11 cellular contexts compared by ENCODE assay signal in the genomic region with DNA sequence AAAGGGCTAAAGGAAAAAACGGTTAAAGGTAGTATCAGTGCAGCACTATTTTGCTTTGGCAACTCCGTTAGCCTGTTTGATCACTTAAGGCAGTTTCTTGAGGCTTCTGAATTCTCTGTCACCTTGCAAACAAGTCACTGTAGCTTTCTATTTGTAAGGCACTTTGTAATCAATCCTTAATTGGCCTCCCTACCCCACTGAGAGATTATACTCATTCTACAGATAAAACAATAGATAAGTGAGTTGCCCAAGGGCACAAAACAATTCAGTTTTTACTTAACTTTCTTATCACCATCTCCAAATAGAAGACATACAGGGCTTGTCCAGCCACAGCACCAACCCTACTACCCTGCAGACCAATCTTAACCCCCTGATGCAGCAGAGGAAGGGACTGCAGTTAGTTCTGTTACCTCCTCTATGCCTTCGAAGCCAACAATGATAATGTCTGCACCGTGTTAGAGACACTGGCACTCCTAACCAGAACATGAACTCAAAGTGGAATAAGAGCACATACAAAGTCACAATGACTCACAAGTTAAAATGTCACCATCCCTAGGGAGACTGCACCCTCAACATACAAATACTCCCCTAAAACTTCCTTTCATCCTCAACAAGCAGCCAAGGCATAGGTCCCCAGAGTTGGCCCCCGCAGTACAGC. TPM values are rescaled to one million over a fixed set of nuclear protein-coding genes. Genes with fewer than 3 reads are reported as not detected.
DNase-seq lines count a peak whose midpoint lies in the region; ATAC-seq and TF ChIP-seq lines count a peak whose summit lies in the region.
"Had no signal": no experiment of that assay in that cellular context is flagged by ENCODE, and none has a peak within 500 bp of the region (broad histone marks: within the 10 kb centered on the region; RNA-seq: fewer than 3 reads in every experiment).

No MANE protein-coding gene starts in this region.

- H3K27me3 ChIP-seq in DND-41 (ENCODE audit: insufficient read depth, low read length, poor library complexity) (no peaks in the 10 kb centered on the region), OCI-LY1 (ENCODE audit: insufficient read depth, low read length) (no peaks in the 10 kb centered on the region), endocrine pancreas (ENCODE audit: control insufficient read depth, insufficient read depth, low read length) (no peaks in the 10 kb centered on the region), neural progenitor cell (peaks cover 29% of the 10 kb centered on the region)
- H3K27me3 ChIP-seq: upper lobe of left lung had no signal

- H3K4me1 ChIP-seq in DND-41 (ENCODE audit: insufficient read depth, low read length) (peaks cover 27% of the 10 kb centered on the region), OCI-LY1 (ENCODE audit: insufficient read depth, low read length, severe bottlenecking) (peaks cover 13% of the 10 kb centered on the region), endocrine pancreas (ENCODE audit: control insufficient read depth, insufficient read depth, low read length) (peaks cover 6% of the 10 kb centered on the region), neural progenitor cell (no peaks in the 10 kb centered on the region)

- ATAC-seq in DND-41 (ENCODE audit: insufficient read depth, low read depth), result no peak
- ATAC-seq in GM18517 (IDR thresholded peaks at IDR 0.05; ENCODE audit: unreplicated experiment), result no peak

- peaks cover 39% of the 10 kb centered on the region for H3K79me2 ChIP-seq in DND-41 (ENCODE audit: insufficient read depth, low read length)
- no peaks in the 10 kb centered on the region for H3K79me2 ChIP-seq in OCI-LY1 (ENCODE audit: insufficient read depth, low read length)
- peaks cover 29% of the 10 kb centered on the region for H3K79me2 ChIP-seq in neural progenitor cell (ENCODE audit: low read depth)

- peaks cover 11% of the 10 kb centered on the region for H3K9me3 Mint-ChIP-seq in neural progenitor cell

- H3K9me3 ChIP-seq in DND-41 (ENCODE audit: insufficient read depth, low read length, severe bottlenecking) (no peaks in the 10 kb centered on the region), OCI-LY1 (ENCODE audit: low read length) (no peaks in the 10 kb centered on the region), endocrine pancreas (ENCODE audit: control insufficient read depth, low read length) (no peaks in the 10 kb centered on the region), neural progenitor cell (ENCODE audit: low read depth) (no peaks in the 10 kb centered on the region)
- H3K9me3 ChIP-seq: upper lobe of left lung had no signal

- H3F3A ChIP-seq in OCI-LY1 (ENCODE audit: insufficient read depth, low read length), result no peaks in the 10 kb centered on the region
- no peaks in the 10 kb centered on the region for H3F3A ChIP-seq in neural progenitor cell (ENCODE audit: low read depth)

- H4K20me1 ChIP-seq in DND-41 (ENCODE audit: insufficient read depth, low read length) (peaks cover 7% of the 10 kb centered on the region; the same call in 1 of the 2 replicates), OCI-LY1 (ENCODE audit: insufficient read depth, low read length) (no peaks in the 10 kb centered on the region), neural progenitor cell (ENCODE audit: low read depth) (peaks cover 18% of the 10 kb centered on the region)

- H3K4me1 Mint-ChIP-seq in neural progenitor cell, result peaks cover 13% of the 10 kb centered on the region

- peaks cover 6% of the 10 kb centered on the region for H3K27me3 Mint-ChIP-seq in neural progenitor cell (ENCODE audit: insufficient read depth, low read depth)

- TF ChIP-seq CTCF in DND-41 (IDR thresholded peaks at IDR 0.05; ENCODE audit: borderline replicate concordance, extremely low read depth, low read length, poor library complexity, severe bottlenecking), result no peak
- no peak for TF ChIP-seq CTCF in OCI-LY1 (IDR thresholded peaks at IDR 0.05; ENCODE audit: low read length)
- no peak for TF ChIP-seq CTCF in neural progenitor cell (IDR thresholded peaks at IDR 0.05)

- no peak overlapping the region for H3K27ac ChIP-seq in DND-41 (ENCODE audit: low read length)
- no peak overlapping the region for H3K27ac ChIP-seq in OCI-LY1 (ENCODE audit: low read depth, low read length, poor library complexity, severe bottlenecking)
- no peak overlapping the region for H3K27ac ChIP-seq in neural progenitor cell

- no peaks in the 10 kb centered on the region for H3K9me2 ChIP-seq in OCI-LY1 (ENCODE audit: low read depth, low read length)

- H3K4me3 Mint-ChIP-seq in neural progenitor cell, result peak overlapping the region; percentile 95

- H3K36me3 Mint-ChIP-seq in neural progenitor cell, result no peaks in the 10 kb centered on the region

- no peaks in the 10 kb centered on the region for H3K36me3 ChIP-seq in DND-41 (ENCODE audit: insufficient read depth, low read length)
- H3K36me3 ChIP-seq in OCI-LY1 (ENCODE audit: insufficient read depth, low read length), result no peaks in the 10 kb centered on the region
- no peaks in the 10 kb centered on the region for H3K36me3 ChIP-seq in endocrine pancreas (ENCODE audit: control insufficient read depth, insufficient read depth, low read length)
- H3K36me3 ChIP-seq in neural progenitor cell, result no peaks in the 10 kb centered on the region
- H3K36me3 ChIP-seq: upper lobe of left lung had no signal

- DNase-seq in DND-41 (no peak), neural progenitor cell (ENCODE audit: low spot score) (no peak), NCI-H2107 treated with DMSO at 0.1 percent for 48 hours (lab: John Stamatoyannopoulos, UW; ENCODE audit: unreplicated experiment) (no peak), HK-2 (ENCODE audit: unreplicated experiment) (no peak), HuH-7.5 (ENCODE audit: low spot score) (no peak)
- DNase-seq: amygdala, SIG-M5, upper lobe of left lung had no signal

- H3K9ac ChIP-seq in DND-41 (ENCODE audit: low read depth, low read length) (peak overlapping the region; percentile 65; the same call in 1 of the 2 replicates), OCI-LY1 (ENCODE audit: low read length) (no peak overlapping the region), endocrine pancreas (ENCODE audit: control insufficient read depth, insufficient read depth, low read length) (peak overlapping the region; percentile 26), neural progenitor cell (no peak overlapping the region)

- H3K27ac Mint-ChIP-seq in neural progenitor cell, result no peak overlapping the region

- H3K4me3 ChIP-seq in DND-41 (ENCODE audit: low read depth in 1 of 2, low read length in 2 of 2) (peak overlapping the region in 1 of 2 experiments; percentile 76; a peak in 2 of 4 replicates), OCI-LY1 (ENCODE audit: low read depth, low read length, poor library complexity, severe bottlenecking) (no peak overlapping the region), endocrine pancreas (ENCODE audit: control insufficient read depth, insufficient read depth, low read length) (peak overlapping the region; percentile 69), neural progenitor cell (peak overlapping the region; percentile 78)

- H2AFZ ChIP-seq in DND-41 (ENCODE audit: low read depth, low read length) (no peak overlapping the region), OCI-LY1 (ENCODE audit: low read length) (no peak overlapping the region), neural progenitor cell (replicated peaks) (no peak overlapping the region)

- H3K4me2 ChIP-seq in DND-41 (ENCODE audit: insufficient read depth, low read length) (peak overlapping the region; percentile 90), OCI-LY1 (ENCODE audit: low read length) (peak overlapping the region; percentile 83), neural progenitor cell (peak overlapping the region; percentile 77)

RNA-seq across cellular contexts. Expression of gene TMEM185A, which starts 1.7 kb away (rescaled TPM):
- 15.8 and 16.3 TPM in 2 replicates for total RNA-seq in neural progenitor cell (ENCODE audit: low replicate concordance)

RNA-seq across cellular contexts. Expression of gene HSFX2, which starts 34.7 kb away (rescaled TPM):
- total RNA-seq in neural progenitor cell (ENCODE audit: low replicate concordance), result 0.56 and 0.77 TPM in 2 replicates

RNA-seq across cellular contexts. Expression of gene MAGEA9B, which starts 42.6 kb away (rescaled TPM):
- not detected in 2 replicates for total RNA-seq in neural progenitor cell (ENCODE audit: low replicate concordance)
- total RNA-seq: upper lobe of left lung had no signal

Comparison
In these comparisons a context has a peak if more than half of its experiments do, and no peak if none do; other contexts are left out.
1. H3K9ac ChIP-seq: peak in DND-41 (single experiment) and endocrine pancreas (single experiment); none in OCI-LY1 (single experiment) and neural progenitor cell (single experiment).
2. Peak in every context shown above with its lines, with median percentiles within 50 percentile points of each other: H3K4me2 ChIP-seq.